Comparison of ENCODE assay signal across 8 cellular contexts in genomic region chr20:59010995-59011873, GRCh38. TPM values are rescaled to one million over a fixed set of nuclear protein-coding genes. Genes with fewer than 3 reads are reported as not detected.
DNase-seq lines count a peak whose midpoint lies in the region; ATAC-seq and TF ChIP-seq lines count a peak whose summit lies in the region.

No MANE protein-coding gene starts in this region.

- ATAC-seq in left cardiac atrium (peak; percentile 1), Right ventricle myocardium superior (ENCODE audit: poor library complexity) (no peak), HG03520 (IDR thresholded peaks at IDR 0.05; ENCODE audit: unreplicated experiment) (no peak)

- TF ChIP-seq CTCF in kidney epithelial cell (IDR thresholded peaks at IDR 0.05; ENCODE audit: insufficient read depth, low read length, poor library complexity, severe bottlenecking), result no peak
- no peak for TF ChIP-seq CTCF in vagina (IDR thresholded peaks at IDR 0.05)
- TF ChIP-seq CTCF in GM13977 (IDR thresholded peaks at IDR 0.05; ENCODE audit: extremely low read depth, insufficient read depth, missing control alignments), result no peak

- H3K36me3 ChIP-seq in kidney epithelial cell (ENCODE audit: control insufficient read depth, insufficient read depth, low read length), result no peaks in the 10 kb centered on the region
- no peaks in the 10 kb centered on the region for H3K36me3 ChIP-seq in vagina

- H3K27ac ChIP-seq in vagina, result no peak overlapping the region

- H3K4me3 ChIP-seq in kidney epithelial cell (ENCODE audit: low read depth, low read length), result no peak overlapping the region
- no peak overlapping the region for H3K4me3 ChIP-seq in vagina

- in situ Hi-C loops in GM13977 (cut with MboI; ENCODE audit: low pct_unique_long_range_greater_than_20kb, low sequenced_read_pairs, unreplicated experiment), result no loop called here

- no peaks in the 10 kb centered on the region for H3K9me3 ChIP-seq in vagina

- TF ChIP-seq POLR2A in vagina (IDR thresholded peaks at IDR 0.05), result no peak

- peaks cover 33% of the 10 kb centered on the region for H3K4me1 ChIP-seq in vagina

- intact Hi-C loops in left cardiac atrium (cut with DNase I), result no loop called here
- intact Hi-C loops in Right ventricle myocardium superior (cut with DNase I), result no loop called here
- intact Hi-C loops in vagina (cut with DNase I), result no loop called here

- peak; percentile 63 for DNase-seq in left cardiac atrium
- no peak for DNase-seq in Right ventricle myocardium superior
- peak; percentile 97 for DNase-seq in astrocyte of the hippocampus (ENCODE audit: low read depth, low spot score)
- DNase-seq in kidney epithelial cell (ENCODE audit: low read depth), result peak; percentile 79
- peak; percentile 76 to 89 for DNase-seq in vagina (ENCODE audit: extremely low spot score in 2 of 2)
- DNase-seq in GM13977 (ENCODE audit: low spot score), result no peak
- DNase-seq in T-helper 9 cell, result no peak

- H3K27me3 ChIP-seq in kidney epithelial cell (ENCODE audit: control insufficient read depth, insufficient read depth, low read length), result no peaks in the 10 kb centered on the region
- H3K27me3 ChIP-seq in vagina, result no peaks in the 10 kb centered on the region

RNA-seq across cellular contexts. Expression of gene CTSZ, which starts 4.2 kb away (rescaled TPM):
- total RNA-seq in left cardiac atrium (100 to 1,000 TPM; 166 to 174 TPM), Right ventricle myocardium superior (133 TPM), kidney epithelial cell (109 and 121 TPM in 2 replicates), vagina (128 TPM)

RNA-seq across cellular contexts. Expression of gene TUBB1, which starts 8.0 kb away (rescaled TPM):
- total RNA-seq in left cardiac atrium (under 1 TPM; 0.15 to 0.37 TPM), Right ventricle myocardium superior (0.22 TPM), kidney epithelial cell (not detected in 2 replicates), vagina (not detected)

RNA-seq across cellular contexts. Expression of gene ATP5F1E, which starts 20.9 kb away (rescaled TPM):
- total RNA-seq in left cardiac atrium (100 to 1,000 TPM; 122 to 125 TPM), Right ventricle myocardium superior (143 TPM), kidney epithelial cell (26.9 and 33.8 TPM in 2 replicates), vagina (22.8 TPM)

RNA-seq across cellular contexts. Expression of gene NELFCD, which starts 30.2 kb away (rescaled TPM):
- total RNA-seq in left cardiac atrium (10 to 100 TPM; 28.7 to 34.1 TPM), Right ventricle myocardium superior (29.0 TPM), kidney epithelial cell (43.7 and 49.2 TPM in 2 replicates), vagina (85.7 TPM)

RNA-seq across cellular contexts. Expression of gene PRELID3B, which starts 31.4 kb away (rescaled TPM):
- total RNA-seq in left cardiac atrium (10 to 100 TPM; 39.9 to 58.4 TPM), Right ventricle myocardium superior (37.6 TPM), kidney epithelial cell (61.5 and 79.3 TPM in 2 replicates), vagina (73.4 TPM)

Comparison
In these comparisons a context has a peak if more than half of its experiments do, and no peak if none do; other contexts are left out.
1. ATAC-seq: peak in left cardiac atrium (2 of 2); none in Right ventricle myocardium superior (single experiment) and HG03520 (single experiment).
2. DNase-seq: peak in left cardiac atrium (single experiment), astrocyte of the hippocampus (single experiment), kidney epithelial cell (single experiment) and vagina (2 of 2); none in Right ventricle myocardium superior (single experiment), GM13977 (single experiment) and T-helper 9 cell (single experiment).